Comparison of ENCODE assay signal across 1 cellular context in the genomic region with DNA sequence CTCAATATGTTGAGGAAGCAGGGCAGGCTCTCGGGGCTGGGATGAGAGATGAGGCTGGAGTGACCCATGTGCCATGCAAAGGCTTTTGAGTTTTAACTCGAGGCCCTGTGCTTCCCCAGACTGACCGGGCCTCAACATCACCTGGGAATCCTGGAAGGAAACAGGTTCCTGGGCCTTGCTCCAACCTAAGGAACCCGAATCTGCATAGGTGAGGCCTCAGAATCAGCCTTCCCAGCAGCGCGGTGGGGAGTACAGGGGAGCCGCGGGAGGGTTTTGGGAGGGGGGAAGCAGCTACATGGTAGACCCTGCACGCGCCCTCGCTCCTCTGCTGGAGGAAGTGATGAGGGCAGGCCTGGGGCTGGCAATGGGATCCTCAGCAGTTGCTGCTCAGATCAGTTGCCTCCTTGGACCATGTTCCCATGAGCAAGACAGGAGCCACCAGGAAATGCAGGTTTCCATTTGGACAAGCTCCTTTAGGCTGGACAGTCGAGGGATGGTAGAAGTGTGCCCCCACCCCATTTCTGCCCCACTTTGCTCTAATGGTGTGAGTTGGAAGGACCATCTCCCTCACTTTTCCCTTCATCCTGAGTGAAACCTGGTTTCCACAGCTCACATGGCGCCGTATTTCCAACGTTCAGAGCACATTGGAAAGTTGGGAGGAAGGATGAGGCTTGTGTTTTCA.
TF ChIP-seq lines count a peak whose summit lies in the region.

No MANE protein-coding gene starts in this region.

TF ChIP-seq in K562, 482 proteins besides CTCF, POLR2A, EP300 and RAD21 (continued from another document):
- TF ChIP-seq IRF9 (tag; IDR thresholded peaks at IDR 0.05) (no peak), NCOA6 (IDR thresholded peaks at IDR 0.05) (no peak), MITF (IDR thresholded peaks at IDR 0.05) (no peak), ZNF740 (CRISPR knock-in tag; IDR thresholded peaks at IDR 0.05) (no peak), ZNF740 (tag; IDR thresholded peaks at IDR 0.05) (no peak), ZNF316 (IDR thresholded peaks at IDR 0.05) (no peak)
- TF ChIP-seq, protein P1, sequence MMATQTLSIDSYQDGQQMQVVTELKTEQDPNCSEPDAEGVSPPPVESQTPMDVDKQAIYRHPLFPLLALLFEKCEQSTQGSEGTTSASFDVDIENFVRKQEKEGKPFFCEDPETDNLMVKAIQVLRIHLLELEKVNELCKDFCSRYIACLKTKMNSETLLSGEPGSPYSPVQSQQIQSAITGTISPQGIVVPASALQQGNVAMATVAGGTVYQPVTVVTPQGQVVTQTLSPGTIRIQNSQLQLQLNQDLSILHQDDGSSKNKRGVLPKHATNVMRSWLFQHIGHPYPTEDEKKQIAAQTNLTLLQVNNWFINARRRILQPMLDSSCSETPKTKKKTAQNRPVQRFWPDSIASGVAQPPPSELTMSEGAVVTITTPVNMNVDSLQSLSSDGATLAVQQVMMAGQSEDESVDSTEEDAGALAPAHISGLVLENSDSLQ (IDR thresholded peaks at IDR 0.05): no peak
